ENCODE assay signal across 9 cellular contexts in the genomic region with DNA sequence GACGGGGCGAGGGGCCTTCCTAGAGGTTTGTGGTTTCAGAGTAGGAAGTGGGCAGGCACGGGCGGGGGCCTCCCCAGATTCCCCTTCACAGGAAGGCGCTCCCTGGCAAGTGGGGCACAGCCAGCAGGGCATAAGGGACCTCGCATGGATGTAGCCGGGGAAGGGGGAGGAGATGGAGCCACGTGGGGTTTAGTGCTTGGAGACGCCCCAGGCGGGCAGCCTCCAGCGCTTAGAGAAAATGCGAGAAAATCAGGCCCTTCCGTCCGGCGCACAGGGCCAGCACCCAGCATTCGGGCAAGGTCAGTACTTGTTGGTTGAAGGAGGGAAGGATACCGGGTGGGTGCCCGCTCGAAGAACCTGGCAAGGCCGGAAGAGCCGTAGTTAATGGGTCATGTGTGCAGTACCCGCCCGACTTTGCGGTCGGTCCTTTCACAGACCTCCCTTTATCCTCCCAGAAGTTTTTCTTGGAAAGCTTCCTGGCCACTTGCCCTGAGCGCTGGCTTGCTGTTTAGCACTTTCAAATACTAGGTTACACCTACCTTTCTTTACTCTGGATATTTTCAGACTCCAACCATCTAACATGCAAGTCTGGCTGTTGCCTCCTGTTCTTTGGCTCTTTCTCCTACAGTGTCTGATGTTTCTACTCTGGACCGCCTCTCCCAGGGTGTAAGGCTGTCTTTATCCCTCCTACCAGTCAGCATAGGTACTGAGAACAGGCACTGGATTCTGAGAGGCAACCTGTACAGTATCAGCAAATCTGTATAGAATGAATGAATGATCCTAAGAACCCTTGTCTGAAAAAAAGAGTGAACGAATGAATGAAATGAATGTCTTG.
DNase-seq lines count a peak whose midpoint lies in the region; ATAC-seq and TF ChIP-seq lines count a peak whose summit lies in the region.
"Had no signal": no experiment of that assay in that cellular context is flagged by ENCODE, and none has a peak within 500 bp of the region (broad histone marks: within the 10 kb centered on the region; RNA-seq: fewer than 3 reads in every experiment).

No MANE protein-coding gene starts in this region.

- no peak overlapping the region for H3K27ac ChIP-seq in CD8-positive, alpha-beta T cell (ENCODE audit: low read depth, low read length)

- peaks cover 18% of the 10 kb centered on the region for H3K27me3 ChIP-seq in CD8-positive, alpha-beta T cell (ENCODE audit: insufficient read depth, low read length)

- H3K9me3 Mint-ChIP-seq in CD8-positive, alpha-beta T cell: no peaks in the 10 kb centered on the region
- H3K9me3 Mint-ChIP-seq in naive thymus-derived CD8-positive, alpha-beta T cell: no peaks in the 10 kb centered on the region
- H3K9me3 Mint-ChIP-seq: brain had no signal

- POLR2A ChIA-PET in CD8-positive, alpha-beta T cell (lab: Charles Lee): no interaction called here
- POLR2A ChIA-PET in naive thymus-derived CD8-positive, alpha-beta T cell (lab: Charles Lee): no interaction called here

- peaks cover 55% of the 10 kb centered on the region for H3K27me3 Mint-ChIP-seq in CD8-positive, alpha-beta T cell (ENCODE audit: low read depth)
- peaks cover 25 to 78% (median 41%) of the 10 kb centered on the region in 5 donors for H3K27me3 Mint-ChIP-seq in naive thymus-derived CD8-positive, alpha-beta T cell

- peaks cover 6% of the 10 kb centered on the region for H3K4me1 Mint-ChIP-seq in CD8-positive, alpha-beta T cell (ENCODE audit: low read depth)
- peaks cover 0 to 10% (median 7%) of the 10 kb centered on the region in 4 donors for H3K4me1 Mint-ChIP-seq in naive thymus-derived CD8-positive, alpha-beta T cell

- peaks cover 6% of the 10 kb centered on the region for H3K4me1 ChIP-seq in CD8-positive, alpha-beta T cell (ENCODE audit: insufficient read depth, low read length)

- no peaks in the 10 kb centered on the region for H3K36me3 Mint-ChIP-seq in CD8-positive, alpha-beta T cell
- H3K36me3 Mint-ChIP-seq in naive thymus-derived CD8-positive, alpha-beta T cell: peaks cover 0 to 2% (median 0%) of the 10 kb centered on the region in 3 donors
- H3K36me3 Mint-ChIP-seq: brain had no signal

- intact Hi-C loops in CD8-positive, alpha-beta T cell (cut with DNase I, micrococcal nuclease): no loop called here

- no peak for ATAC-seq in CD8-positive, alpha-beta T cell
- peak; percentile 42 to 44 for ATAC-seq in naive thymus-derived CD8-positive, alpha-beta T cell
- ATAC-seq in HG03175 (IDR thresholded peaks at IDR 0.05; ENCODE audit: unreplicated experiment): no peak

- TF ChIP-seq CTCF in CD8-positive, alpha-beta T cell (IDR thresholded peaks at IDR 0.05): no peak

- peak overlapping the region; percentile 13 for H3K4me3 ChIP-seq in CD8-positive, alpha-beta T cell (ENCODE audit: low read depth, low read length)

- CTCF ChIA-PET in CD8-positive, alpha-beta T cell (lab: Charles Lee): interaction anchor here (1.0 to 1.3 kb wide), 2 partner anchors 15 to 18 kb away, joined by 3 to 4 read pairs; no protein-coding TSS in a partner anchor

- H3K36me3 ChIP-seq in CD8-positive, alpha-beta T cell (ENCODE audit: insufficient read depth, low read length): no peaks in the 10 kb centered on the region

- no peak overlapping the region for H3K27ac Mint-ChIP-seq in CD8-positive, alpha-beta T cell
- H3K27ac Mint-ChIP-seq in naive thymus-derived CD8-positive, alpha-beta T cell: peak overlapping the region in 1 of 10 donors; percentile 80
- H3K27ac Mint-ChIP-seq: brain had no signal

- H3K4me3 Mint-ChIP-seq in CD8-positive, alpha-beta T cell: peak overlapping the region; percentile 30
- peak overlapping the region in 8 of 10 donors; percentile 20 to 72 (median 42) for H3K4me3 Mint-ChIP-seq in naive thymus-derived CD8-positive, alpha-beta T cell
- H3K4me3 Mint-ChIP-seq: brain had no signal

- H3K9me3 ChIP-seq in CD8-positive, alpha-beta T cell (ENCODE audit: low read length): no peaks in the 10 kb centered on the region

- DNase-seq in CD8-positive, alpha-beta T cell: no peak
- DNase-seq in NCI-H1092 treated with DMSO at 0.1 percent for 48 hours (lab: John Stamatoyannopoulos, UW) (peak; percentile 79), epidermal melanocyte (ENCODE audit: insufficient read length, low spot score) (peak; percentile 85), NCI-H2171 (lab: John Stamatoyannopoulos, UW) (no peak)
- no peak for DNase-seq in naive thymus-derived CD8-positive, alpha-beta T cell
- DNase-seq in stimulated activated CD4-positive, alpha-beta T cell treated with anti-CD3 and anti-CD28 coated beads, Interleukin-4, amount 100 ng/mL, for 1 hour: no peak
- no peak for DNase-seq in activated T-cell treated with anti-CD3 and anti-CD28 coated beads, Interleukin-2, amount 50 U/mL, for 48 hours

Comparison
In these comparisons a context has a peak if more than half of its experiments do, and no peak if none do; other contexts are left out.
1. ATAC-seq: peak in naive thymus-derived CD8-positive, alpha-beta T cell (2 of 2); none in CD8-positive, alpha-beta T cell (single experiment) and HG03175 (single experiment).
2. DNase-seq: peak in NCI-H1092 treated with DMSO at 0.1 percent for 48 hours (single experiment) and epidermal melanocyte (single experiment); none in CD8-positive, alpha-beta T cell (0 of 7), naive thymus-derived CD8-positive, alpha-beta T cell (0 of 10), NCI-H2171 (single experiment), stimulated activated CD4-positive, alpha-beta T cell treated with anti-CD3 and anti-CD28 coated beads, Interleukin-4, amount 100 ng/mL, for 1 hour (single experiment) and activated T-cell treated with anti-CD3 and anti-CD28 coated beads, Interleukin-2, amount 50 U/mL, for 48 hours (0 of 2).